ENCODE assay signal across 8 cellular contexts in genomic region chr5:3201121-3201520, GRCh38.
"Had no signal": no experiment of that assay in that cellular context is flagged by ENCODE, and none has a peak within 500 bp of the region (broad histone marks: within the 10 kb centered on the region; RNA-seq: fewer than 3 reads in every experiment).

No MANE protein-coding gene starts in this region.

- ATAC-seq: GM23338, HCT116, HepG2 had no signal

- H3K27ac ChIP-seq: HL-60 had no signal

- H3K36me3 ChIP-seq: HAP-1 had no signal

- H3K4me3 ChIP-seq: GM23338, HAP-1 had no signal

- FAIRE-seq: H1, HepG2 had no signal

- H3K9me3 ChIP-seq: HAP-1 had no signal

- DNase-seq: H7, HFFc6 had no signal
